Comparison of ENCODE assay signal across 2 cellular contexts in the genomic region with DNA sequence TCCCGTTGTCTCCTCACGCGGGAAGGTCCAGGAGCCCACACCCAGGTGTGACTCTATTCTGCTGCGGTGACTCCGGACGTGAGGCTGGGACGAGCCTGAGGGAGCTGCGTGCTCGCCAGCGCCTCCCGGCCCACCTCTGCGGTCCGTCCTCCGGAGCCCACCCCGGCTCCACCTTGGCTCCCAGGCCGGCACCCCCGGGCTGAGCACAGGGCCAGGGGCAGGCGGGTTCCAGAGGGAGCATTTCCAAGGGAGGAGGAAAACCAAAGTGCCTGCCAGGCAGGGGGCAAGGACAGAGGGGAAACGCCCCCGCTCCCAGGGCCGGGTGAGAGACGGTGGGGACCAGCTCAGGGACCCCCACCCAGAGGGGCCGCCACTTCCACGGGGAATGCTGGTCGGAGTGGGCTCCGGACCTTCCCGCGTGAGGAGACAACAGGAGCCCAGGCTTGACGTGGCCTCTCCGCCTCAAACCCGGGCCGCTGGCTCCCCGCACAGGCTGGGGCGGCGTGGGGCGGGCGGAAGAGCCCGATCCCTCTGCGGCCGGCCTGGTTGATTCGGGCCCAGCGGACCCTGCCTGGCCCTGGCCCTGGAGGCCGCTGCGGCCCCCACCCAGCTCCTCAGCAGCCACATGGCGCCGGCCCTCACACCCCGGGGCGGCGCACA.
TF ChIP-seq lines count a peak whose summit lies in the region.

No MANE protein-coding gene starts in this region.

TF ChIP-seq in GM23338, 12 proteins besides CTCF, POLR2A, EP300 and RAD21:
- TF ChIP-seq EZH2 (IDR thresholded peaks at IDR 0.05; ENCODE audit: low read depth, unreplicated experiment) = no peak
- TF ChIP-seq, protein P1, sequence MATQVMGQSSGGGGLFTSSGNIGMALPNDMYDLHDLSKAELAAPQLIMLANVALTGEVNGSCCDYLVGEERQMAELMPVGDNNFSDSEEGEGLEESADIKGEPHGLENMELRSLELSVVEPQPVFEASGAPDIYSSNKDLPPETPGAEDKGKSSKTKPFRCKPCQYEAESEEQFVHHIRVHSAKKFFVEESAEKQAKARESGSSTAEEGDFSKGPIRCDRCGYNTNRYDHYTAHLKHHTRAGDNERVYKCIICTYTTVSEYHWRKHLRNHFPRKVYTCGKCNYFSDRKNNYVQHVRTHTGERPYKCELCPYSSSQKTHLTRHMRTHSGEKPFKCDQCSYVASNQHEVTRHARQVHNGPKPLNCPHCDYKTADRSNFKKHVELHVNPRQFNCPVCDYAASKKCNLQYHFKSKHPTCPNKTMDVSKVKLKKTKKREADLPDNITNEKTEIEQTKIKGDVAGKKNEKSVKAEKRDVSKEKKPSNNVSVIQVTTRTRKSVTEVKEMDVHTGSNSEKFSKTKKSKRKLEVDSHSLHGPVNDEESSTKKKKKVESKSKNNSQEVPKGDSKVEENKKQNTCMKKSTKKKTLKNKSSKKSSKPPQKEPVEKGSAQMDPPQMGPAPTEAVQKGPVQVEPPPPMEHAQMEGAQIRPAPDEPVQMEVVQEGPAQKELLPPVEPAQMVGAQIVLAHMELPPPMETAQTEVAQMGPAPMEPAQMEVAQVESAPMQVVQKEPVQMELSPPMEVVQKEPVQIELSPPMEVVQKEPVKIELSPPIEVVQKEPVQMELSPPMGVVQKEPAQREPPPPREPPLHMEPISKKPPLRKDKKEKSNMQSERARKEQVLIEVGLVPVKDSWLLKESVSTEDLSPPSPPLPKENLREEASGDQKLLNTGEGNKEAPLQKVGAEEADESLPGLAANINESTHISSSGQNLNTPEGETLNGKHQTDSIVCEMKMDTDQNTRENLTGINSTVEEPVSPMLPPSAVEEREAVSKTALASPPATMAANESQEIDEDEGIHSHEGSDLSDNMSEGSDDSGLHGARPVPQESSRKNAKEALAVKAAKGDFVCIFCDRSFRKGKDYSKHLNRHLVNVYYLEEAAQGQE (IDR thresholded peaks at IDR 0.05; ENCODE audit: unreplicated experiment) = no peak
- TF ChIP-seq, protein P2, sequence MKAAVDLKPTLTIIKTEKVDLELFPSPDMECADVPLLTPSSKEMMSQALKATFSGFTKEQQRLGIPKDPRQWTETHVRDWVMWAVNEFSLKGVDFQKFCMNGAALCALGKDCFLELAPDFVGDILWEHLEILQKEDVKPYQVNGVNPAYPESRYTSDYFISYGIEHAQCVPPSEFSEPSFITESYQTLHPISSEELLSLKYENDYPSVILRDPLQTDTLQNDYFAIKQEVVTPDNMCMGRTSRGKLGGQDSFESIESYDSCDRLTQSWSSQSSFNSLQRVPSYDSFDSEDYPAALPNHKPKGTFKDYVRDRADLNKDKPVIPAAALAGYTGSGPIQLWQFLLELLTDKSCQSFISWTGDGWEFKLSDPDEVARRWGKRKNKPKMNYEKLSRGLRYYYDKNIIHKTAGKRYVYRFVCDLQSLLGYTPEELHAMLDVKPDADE (IDR thresholded peaks at IDR 0.05) = no peak
- no peak for TF ChIP-seq EZH2phosphoT487 (IDR thresholded peaks at IDR 0.05; ENCODE audit: unreplicated experiment)

TF ChIP-seq in H1, 55 proteins besides CTCF, POLR2A, EP300 and RAD21:
- TF ChIP-seq GABPA (IDR thresholded peaks at IDR 0.05; ENCODE audit: borderline replicate concordance, insufficient read depth, low read length) (no peak), KDM5A (IDR thresholded peaks at IDR 0.05; ENCODE audit: low read length) (no peak), SUZ12 (IDR thresholded peaks at IDR 0.05; ENCODE audit: low read length) (0 out of 2 replicates have a peak, but pooled peaks have one; percentile 15), EZH2 (IDR thresholded peaks at IDR 0.05; ENCODE audit: low read depth, low read length, severe bottlenecking) (peak; percentile 30), RNF2 (IDR thresholded peaks at IDR 0.05; ENCODE audit: borderline replicate concordance, low read depth, low read length, missing control alignments, poor library complexity, severe bottlenecking) (no peak), RBBP5 (IDR thresholded peaks at IDR 0.05; ENCODE audit: borderline replicate concordance, low read depth, low read length) (no peak), BRCA1 (IDR thresholded peaks at IDR 0.05; ENCODE audit: low read depth, low read length) (no peak), CHD1 (IDR thresholded peaks at IDR 0.05; ENCODE audit: low read depth, low read length) (no peak), FOSL1 (IDR thresholded peaks at IDR 0.05; ENCODE audit: insufficient read depth, low read depth, low read length) (no peak), GTF2F1 (IDR thresholded peaks at IDR 0.05; ENCODE audit: borderline replicate concordance, low read depth, low read length) (no peak)
- TF ChIP-seq, protein P3, sequence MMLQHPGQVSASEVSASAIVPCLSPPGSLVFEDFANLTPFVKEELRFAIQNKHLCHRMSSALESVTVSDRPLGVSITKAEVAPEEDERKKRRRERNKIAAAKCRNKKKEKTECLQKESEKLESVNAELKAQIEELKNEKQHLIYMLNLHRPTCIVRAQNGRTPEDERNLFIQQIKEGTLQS (IDR thresholded peaks at IDR 0.05; ENCODE audit: insufficient read depth, low read depth, low read length) = no peak
